In genomic region chr2:32874931-32875330, GRCh38 we compare ENCODE assay signal across 16 cellular contexts.
"Had no signal": no experiment of that assay in that cellular context is flagged by ENCODE, and none has a peak within 500 bp of the region (broad histone marks: within the 10 kb centered on the region; RNA-seq: fewer than 3 reads in every experiment).

No MANE protein-coding gene starts in this region.

- H3K4me3 Mint-ChIP-seq: activated naive CD8-positive, alpha-beta T cell treated with anti-CD3 and anti-CD28 coated beads, Interleukin-2, amount 10 ng/mL, durations not matched to agents 7 days and 5 days; activated T-cell treated with anti-CD3 and anti-CD28 coated beads, Interleukin-2, amount 50 U/mL, for 72 hours; endodermal cell had no signal

- H3K36me3 Mint-ChIP-seq: activated naive CD8-positive, alpha-beta T cell treated with anti-CD3 and anti-CD28 coated beads, Interleukin-2, amount 10 ng/mL, durations not matched to agents 7 days and 5 days had no signal

- H3K4me3 ChIP-seq: SJCRH30, spleen had no signal

- H3K4me1 Mint-ChIP-seq: activated naive CD8-positive, alpha-beta T cell treated with anti-CD3 and anti-CD28 coated beads, Interleukin-2, amount 10 ng/mL, durations not matched to agents 7 days and 5 days; endodermal cell had no signal

- DNase-seq: activated CD4-positive, alpha-beta T cell treated with anti-CD3 and anti-CD28 coated beads for 1 hour; activated CD4-positive, alpha-beta T cell treated with anti-CD3 and anti-CD28 coated beads, Interleukin-2, amount 50 U/mL, for 48 hours; activated gamma-delta T cell treated with Interleukin-2 at 50 U/mL for 16 hours; activated naive CD8-positive, alpha-beta T cell treated with anti-CD3 and anti-CD28 coated beads, Interleukin-2, amount 10 ng/mL, durations not matched to agents 7 days and 5 days; activated T-cell treated with anti-CD3 and anti-CD28 coated beads, Interleukin-2, amount 50 U/mL, for 72 hours; dermis blood vessel endothelial cell; endodermal cell; erythroblast; foreskin keratinocyte; heart right ventricle; posterior cingulate gyrus; SJCRH30; spleen; stimulated activated CD4-positive, alpha-beta T cell treated with anti-CD3 and anti-CD28 coated beads, Interleukin-1b, Interleukin-23, amount 100 ng/mL, for 48 hours; stimulated activated naive CD4-positive, alpha-beta T cell; T-helper 9 cell had no signal

- H3K27me3 Mint-ChIP-seq: activated naive CD8-positive, alpha-beta T cell treated with anti-CD3 and anti-CD28 coated beads, Interleukin-2, amount 10 ng/mL, durations not matched to agents 7 days and 5 days had no signal

- H3K27ac Mint-ChIP-seq: activated naive CD8-positive, alpha-beta T cell treated with anti-CD3 and anti-CD28 coated beads, Interleukin-2, amount 10 ng/mL, durations not matched to agents 7 days and 5 days; activated T-cell treated with anti-CD3 and anti-CD28 coated beads, Interleukin-2, amount 50 U/mL, for 72 hours; endodermal cell had no signal

- H3K9me3 Mint-ChIP-seq: activated naive CD8-positive, alpha-beta T cell treated with anti-CD3 and anti-CD28 coated beads, Interleukin-2, amount 10 ng/mL, durations not matched to agents 7 days and 5 days had no signal
